Comparison of ENCODE assay signal across 27 cellular contexts in the genomic region with DNA sequence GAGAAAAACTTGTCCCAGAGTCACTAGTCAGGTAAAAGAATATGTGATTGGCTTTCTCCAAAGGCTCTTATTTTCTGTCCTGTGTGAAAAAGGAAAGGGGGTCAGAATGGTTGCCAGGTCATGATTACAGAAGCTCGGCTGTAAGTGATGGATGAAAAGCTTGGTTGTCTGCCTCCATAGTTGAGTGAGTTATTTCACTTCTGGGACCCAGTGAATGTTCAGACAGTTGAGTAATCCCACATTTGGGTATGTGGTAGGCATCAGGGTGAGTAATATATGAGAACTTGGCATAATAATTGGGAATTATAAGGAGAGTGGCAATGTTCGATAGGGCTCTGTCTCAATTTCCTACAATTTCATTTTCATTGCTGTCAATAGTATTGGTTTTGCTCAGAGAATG.
"Had no signal": no experiment of that assay in that cellular context is flagged by ENCODE, and none has a peak within 500 bp of the region (broad histone marks: within the 10 kb centered on the region; RNA-seq: fewer than 3 reads in every experiment).

No MANE protein-coding gene starts in this region.

- H3K4me1 ChIP-seq: ascending aorta, Peyer's patch, SJSA1 had no signal

- H3K36me3 ChIP-seq: ascending aorta, cardiac muscle cell, Peyer's patch, SJSA1 had no signal

- H3K36me3 Mint-ChIP-seq: activated CD8-positive, alpha-beta memory T cell treated with anti-CD3 and anti-CD28 coated beads, Interleukin-2, amount 10 ng/mL, durations not matched to agents 7 days and 5 days; activated naive CD4-positive, alpha-beta T cell treated with anti-CD3 and anti-CD28 coated beads, Interleukin-2, amount 50 U/mL, for 72 hours; WTC11 had no signal

- H3K9me3 ChIP-seq: ascending aorta, Peyer's patch, SJSA1 had no signal

- DNase-seq: activated CD4-positive, alpha-beta T cell treated with anti-CD3 and anti-CD28 coated beads for 48 hours; activated CD4-positive, alpha-beta T cell treated with anti-CD3 and anti-CD28 coated beads, Interleukin-2, amount 50 U/mL, for 48 hours; activated CD4-positive, CD25-positive, alpha-beta regulatory T cell treated with anti-CD3 and anti-CD28 coated beads, Interleukin-2, amount 50 U/mL, for 72 hours; activated CD8-positive, alpha-beta memory T cell treated with anti-CD3 and anti-CD28 coated beads, Interleukin-2, amount 10 ng/mL, durations not matched to agents 7 days and 5 days; activated effector memory CD4-positive, alpha-beta T cell treated with anti-CD3 and anti-CD28 coated beads, Interleukin-2, amount 50 U/mL, for 16 hours; activated naive CD4-positive, alpha-beta T cell treated with Interleukin-2 at 50 U/mL for 16 hours; activated naive CD8-positive, alpha-beta T cell treated with anti-CD3 and anti-CD28 coated beads, Interleukin-2, amount 50 U/mL, for 24 hours; activated T-cell treated with anti-CD3 and anti-CD28 coated beads, Interleukin-2, amount 50 U/mL, for 4 hours; amniotic stem cell; KG1; MM.1S; NCI-H1105; NCI-H146; NCI-H187 treated with DMSO at 0.1 percent for 48 hours; NCI-H2081 treated with DMSO at 0.1 percent for 48 hours; NCI-H446; NCI-H524; Peyer's patch; SHP77; SW 1271 had no signal

- ATAC-seq: activated CD8-positive, alpha-beta memory T cell treated with anti-CD3 and anti-CD28 coated beads, Interleukin-2, amount 10 ng/mL, durations not matched to agents 7 days and 5 days; activated naive CD4-positive, alpha-beta T cell treated with anti-CD3 and anti-CD28 coated beads, Interleukin-2, amount 50 U/mL, for 72 hours; activated naive CD8-positive, alpha-beta T cell treated with anti-CD3 and anti-CD28 coated beads, Interleukin-2, amount 50 U/mL, for 24 hours; activated T-cell treated with anti-CD3 and anti-CD28 coated beads, Interleukin-2, amount 50 U/mL, for 4 hours; SK-N-SH treated with all-trans-retinoic acid at 6 μM for 48 hours; WTC11 had no signal

- H3K9me3 Mint-ChIP-seq: activated naive CD4-positive, alpha-beta T cell treated with anti-CD3 and anti-CD28 coated beads, Interleukin-2, amount 50 U/mL, for 72 hours; activated T-cell treated with anti-CD3 and anti-CD28 coated beads, Interleukin-2, amount 50 U/mL, for 4 hours; WTC11 had no signal

- H3K4me3 ChIP-seq: ascending aorta, cardiac muscle cell, Peyer's patch, SJSA1 had no signal

- H3K4me3 Mint-ChIP-seq: activated CD8-positive, alpha-beta memory T cell treated with anti-CD3 and anti-CD28 coated beads, Interleukin-2, amount 10 ng/mL, durations not matched to agents 7 days and 5 days; activated naive CD8-positive, alpha-beta T cell treated with anti-CD3 and anti-CD28 coated beads, Interleukin-2, amount 50 U/mL, for 24 hours; activated T-cell treated with anti-CD3 and anti-CD28 coated beads, Interleukin-2, amount 50 U/mL, for 4 hours; brain; WTC11 had no signal

- H3K27ac Mint-ChIP-seq: activated CD8-positive, alpha-beta memory T cell treated with anti-CD3 and anti-CD28 coated beads, Interleukin-2, amount 10 ng/mL, durations not matched to agents 7 days and 5 days; activated naive CD4-positive, alpha-beta T cell treated with anti-CD3 and anti-CD28 coated beads, Interleukin-2, amount 50 U/mL, for 72 hours; activated naive CD8-positive, alpha-beta T cell treated with anti-CD3 and anti-CD28 coated beads, Interleukin-2, amount 50 U/mL, for 24 hours; brain; WTC11 had no signal

- H3K27me3 ChIP-seq: ascending aorta, cardiac muscle cell, Peyer's patch, SJSA1 had no signal

- H3K4me1 Mint-ChIP-seq: activated CD8-positive, alpha-beta memory T cell treated with anti-CD3 and anti-CD28 coated beads, Interleukin-2, amount 10 ng/mL, durations not matched to agents 7 days and 5 days; activated naive CD8-positive, alpha-beta T cell treated with anti-CD3 and anti-CD28 coated beads, Interleukin-2, amount 50 U/mL, for 24 hours; brain; WTC11 had no signal

- H3K27me3 Mint-ChIP-seq: activated CD8-positive, alpha-beta memory T cell treated with anti-CD3 and anti-CD28 coated beads, Interleukin-2, amount 10 ng/mL, durations not matched to agents 7 days and 5 days; activated naive CD8-positive, alpha-beta T cell treated with anti-CD3 and anti-CD28 coated beads, Interleukin-2, amount 50 U/mL, for 24 hours; brain had no signal

- H3K27ac ChIP-seq: ascending aorta, cardiac muscle cell, Peyer's patch, SJSA1 had no signal
